Comparison of ENCODE assay signal across 1 cellular context in genomic region chr7:150451097-150451793, GRCh38.
TF ChIP-seq lines count a peak whose summit lies in the region.

No MANE protein-coding gene starts in this region.

TF ChIP-seq in WTC11, 78 proteins besides CTCF, POLR2A, EP300 and RAD21 (continued from another document):
- TF ChIP-seq ATF6 (CRISPR knock-in tag; IDR thresholded peaks at IDR 0.05) (no peak), TCF7 (CRISPR knock-in tag; IDR thresholded peaks at IDR 0.05; ENCODE audit: low read depth) (no peak)
